Comparison of ENCODE assay signal across 8 cellular contexts in genomic region chrX:48802089-48802812, GRCh38. TPM values are rescaled to one million over a fixed set of nuclear protein-coding genes. Genes with fewer than 3 reads are reported as not detected.
DNase-seq lines count a peak whose midpoint lies in the region; ATAC-seq lines count a peak whose summit lies in the region.

No MANE protein-coding gene starts in this region.

- peak; percentile 90 for DNase-seq in Caki2 (ENCODE audit: low read depth)
- DNase-seq in NCI-H774 (lab: John Stamatoyannopoulos, UW), result peak; percentile 53
- DNase-seq in activated CD8-positive, alpha-beta memory T cell treated with anti-CD3 and anti-CD28 coated beads for 48 hours (ENCODE audit: low read depth in 2 of 3, low spot score in 2 of 3), result peak in 2 of 3 experiments; percentile 54 to 57
- peak; percentile 73 for DNase-seq in epidermal melanocyte (ENCODE audit: insufficient read length, low spot score)
- peak; percentile 78 for DNase-seq in mucosa of gallbladder (ENCODE audit: low spot score)

- peaks cover 26% of the 10 kb centered on the region for H3K36me3 Mint-ChIP-seq in stimulated activated memory B cell treated with anti-CD40 and anti-IgM and Interleukin-4, amounts not matched to agents 10 μg/mL and 1 μg/mL and 100 μg/mL, for 72 hours

- peak; percentile 54 for ATAC-seq in GM19455 (IDR thresholded peaks at IDR 0.05; ENCODE audit: unreplicated experiment)
- ATAC-seq in HG03575 (IDR thresholded peaks at IDR 0.05; ENCODE audit: extremely low read depth, insufficient number of reproducible peaks, low FRiP score, unreplicated experiment), result peak; percentile 19
- peak; percentile 78 for ATAC-seq in stimulated activated memory B cell treated with anti-CD40 and anti-IgM and Interleukin-4, amounts not matched to agents 10 μg/mL and 1 μg/mL and 100 μg/mL, for 72 hours

- H3K27ac Mint-ChIP-seq in stimulated activated memory B cell treated with anti-CD40 and anti-IgM and Interleukin-4, amounts not matched to agents 10 μg/mL and 1 μg/mL and 100 μg/mL, for 72 hours, result peak overlapping the region; percentile 97

- peaks cover 14% of the 10 kb centered on the region for H3K4me1 Mint-ChIP-seq in stimulated activated memory B cell treated with anti-CD40 and anti-IgM and Interleukin-4, amounts not matched to agents 10 μg/mL and 1 μg/mL and 100 μg/mL, for 72 hours

- no peaks in the 10 kb centered on the region for H3K27me3 Mint-ChIP-seq in stimulated activated memory B cell treated with anti-CD40 and anti-IgM and Interleukin-4, amounts not matched to agents 10 μg/mL and 1 μg/mL and 100 μg/mL, for 72 hours

- in situ Hi-C loops in Caki2 (cut with HindIII; ENCODE audit: low pct_unique_long_range_greater_than_20kb, low sequenced_read_pairs), result no loop called here

- H3K4me3 Mint-ChIP-seq in stimulated activated memory B cell treated with anti-CD40 and anti-IgM and Interleukin-4, amounts not matched to agents 10 μg/mL and 1 μg/mL and 100 μg/mL, for 72 hours, result peak overlapping the region; percentile 94

- no peaks in the 10 kb centered on the region for H3K9me3 Mint-ChIP-seq in stimulated activated memory B cell treated with anti-CD40 and anti-IgM and Interleukin-4, amounts not matched to agents 10 μg/mL and 1 μg/mL and 100 μg/mL, for 72 hours

RNA-seq across cellular contexts. Expression of gene HDAC6, which starts 0.4 kb away (rescaled TPM):
- total RNA-seq in Caki2 (2014; rRNA removed; shearing (Covaris generic); ENCODE audit: low replicate concordance), result 64.4 and 101 TPM in 2 replicates
- total RNA-seq in mucosa of gallbladder, result 108 TPM

RNA-seq across cellular contexts. Expression of gene GATA1, which starts 15.9 kb away (rescaled TPM):
- not detected in 2 replicates for total RNA-seq in Caki2 (2014; rRNA removed; shearing (Covaris generic); ENCODE audit: low replicate concordance)
- total RNA-seq in mucosa of gallbladder, result 0.98 TPM

RNA-seq across cellular contexts. Expression of gene ERAS, which starts 24.1 kb away (rescaled TPM):
- not detected in 2 replicates for total RNA-seq in Caki2 (2014; rRNA removed; shearing (Covaris generic); ENCODE audit: low replicate concordance)
- not detected for total RNA-seq in mucosa of gallbladder

RNA-seq across cellular contexts. Expression of gene PCSK1N, which starts 33.2 kb away (rescaled TPM):
- total RNA-seq in Caki2 (2014; rRNA removed; shearing (Covaris generic); ENCODE audit: low replicate concordance), result 93.6 and 112 TPM in 2 replicates
- 21.3 TPM for total RNA-seq in mucosa of gallbladder

RNA-seq across cellular contexts. Expression of gene GLOD5, which starts 40.7 kb away (rescaled TPM):
- not detected in 2 replicates for total RNA-seq in Caki2 (2014; rRNA removed; shearing (Covaris generic); ENCODE audit: low replicate concordance)
- total RNA-seq in mucosa of gallbladder, result 4.8 TPM

Comparison
In these comparisons a context has a peak if more than half of its experiments do, and no peak if none do; other contexts are left out.
1. Peak in every context shown above with its lines: DNase-seq and ATAC-seq.
2. ATAC-seq: peak in every context shown above with its lines; median percentile 78 in stimulated activated memory B cell treated with anti-CD40 and anti-IgM and Interleukin-4, amounts not matched to agents 10 μg/mL and 1 μg/mL and 100 μg/mL, for 72 hours; 54 in GM19455; 19 in HG03575.